ENCODE assay signal across 8 cellular contexts in the genomic region with DNA sequence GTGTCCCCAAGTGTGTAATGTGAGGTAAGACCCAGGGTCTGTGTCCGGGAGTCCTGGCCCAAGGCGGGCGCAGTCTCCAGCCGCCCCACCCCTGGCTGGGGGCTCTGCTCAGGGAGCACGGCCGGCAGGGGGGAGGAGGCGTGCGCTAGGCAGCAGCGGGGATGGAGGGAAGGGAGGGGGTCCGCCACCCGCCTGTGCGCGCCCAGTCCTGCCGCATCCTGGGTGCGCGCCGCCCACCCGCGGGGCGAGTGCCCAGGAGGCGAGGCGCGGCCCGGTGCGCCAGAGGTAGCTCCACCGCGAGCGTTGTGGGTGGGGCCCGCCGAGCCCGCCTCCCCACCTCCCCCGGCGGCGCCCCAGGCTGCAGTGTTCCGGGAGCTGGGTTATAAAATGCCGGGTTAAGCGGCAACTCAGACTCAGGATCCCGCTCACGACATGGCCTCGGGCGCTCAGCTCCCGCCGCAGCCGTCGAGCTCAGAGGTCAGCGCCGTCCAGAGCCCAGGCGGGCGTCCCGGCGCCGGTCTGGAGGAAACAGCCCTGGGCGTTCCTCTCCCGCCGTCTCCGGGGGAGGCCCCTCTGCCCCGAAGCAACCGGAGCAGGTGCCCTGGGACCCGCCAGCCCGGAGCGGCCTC. TPM values are rescaled to one million over a fixed set of nuclear protein-coding genes. Genes with fewer than 3 reads are reported as not detected.
DNase-seq lines count a peak whose midpoint lies in the region; ATAC-seq and TF ChIP-seq lines count a peak whose summit lies in the region.

A gene with protein sequence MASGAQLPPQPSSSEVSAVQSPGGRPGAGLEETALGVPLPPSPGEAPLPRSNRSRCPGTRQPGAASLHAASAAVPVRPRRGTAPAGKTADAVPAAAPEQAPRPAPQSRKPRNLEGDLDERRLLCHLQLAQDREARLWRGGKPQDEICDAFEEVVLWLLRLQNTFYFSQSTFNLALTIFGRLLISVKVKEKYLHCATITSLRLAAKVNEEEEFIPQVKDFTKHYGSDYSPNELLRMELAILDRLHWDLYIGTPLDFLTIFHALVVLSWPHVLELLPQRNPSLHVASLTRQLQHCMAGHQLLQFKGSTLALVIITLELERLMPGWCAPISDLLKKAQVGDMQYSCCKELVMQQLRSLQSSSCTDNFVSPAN (plus strand): TSS at position 363 of the 629 bp plus-strand sequence. CDS start 70 bp downstream, at position 433.

- no CpG with 5 or more reads among the region's 61 CpGs for whole genome bisulfite sequencing in trophoblast cell (ENCODE audit: extremely low coverage, insufficient coverage, insufficient read length)
- under 1% methylated on average over 61 of the region's 61 CpGs for WGBS in urinary bladder

- ATAC-seq in GM21360 (IDR thresholded peaks at IDR 0.05; ENCODE audit: unreplicated experiment) = no peak

- H3K79me1 ChIP-seq in trophoblast cell (ENCODE audit: low read length) = peaks cover 22% of the 10 kb centered on the region

- no peak within 1 kb of the TSS for H3K23ac ChIP-seq in trophoblast cell (ENCODE audit: low read length)

- peaks cover 4% of the 10 kb centered on the region for H3K9me3 ChIP-seq in trophoblast cell (ENCODE audit: insufficient read depth, low read depth, low read length)

- H3K18ac ChIP-seq in trophoblast cell (ENCODE audit: low read length) = peak within 1 kb of the TSS; percentile 98

- peak; percentile 58 for TF ChIP-seq POLR2A in GM18526 (IDR thresholded peaks at IDR 0.05; ENCODE audit: extremely low read depth, insufficient read length)

- peak within 1 kb of the TSS; percentile 98 for H4K91ac ChIP-seq in trophoblast cell (ENCODE audit: low read depth, low read length)

- peaks cover 10% of the 10 kb centered on the region for H3K79me2 ChIP-seq in trophoblast cell (ENCODE audit: control insufficient read depth, insufficient read depth, low read length, poor library complexity)

- TF ChIP-seq CTCF in fibroblast of pulmonary artery (IDR thresholded peaks at IDR 0.05; ENCODE audit: low read length, missing control alignments) = no peak

- peak within 1 kb of the TSS; percentile 50 for H3K9ac ChIP-seq in trophoblast cell (ENCODE audit: low read length)

- peak within 1 kb of the TSS; percentile 87 for H2BK5ac ChIP-seq in trophoblast cell (ENCODE audit: low read depth, low read length, poor library complexity)

- peaks cover 5 to 7% of the 10 kb centered on the region in 2 experiments for H3K36me3 ChIP-seq in trophoblast cell (ENCODE audit: control insufficient read depth in 1 of 2, insufficient read depth in 2 of 2, low read length in 2 of 2)
- no peaks in the 10 kb centered on the region for H3K36me3 ChIP-seq in urinary bladder (ENCODE audit: insufficient read depth)

- H3K27me3 ChIP-seq in trophoblast cell (ENCODE audit: insufficient read depth, low read length) = no peaks in the 10 kb centered on the region

- H3K14ac ChIP-seq in trophoblast cell (ENCODE audit: low read length) = peak within 1 kb of the TSS; percentile 94

- H2BK12ac ChIP-seq in trophoblast cell (ENCODE audit: low read length) = peak within 1 kb of the TSS; percentile 99

- H4K12ac ChIP-seq in trophoblast cell (ENCODE audit: low read depth, low read length) = peak within 1 kb of the TSS; percentile 99

- peak within 1 kb of the TSS; percentile 85 for H3K4me2 ChIP-seq in trophoblast cell (ENCODE audit: low read length)

- peak within 1 kb of the TSS; percentile 83 for H4K8ac ChIP-seq in trophoblast cell (ENCODE audit: low read depth, low read length)

- H2AFZ ChIP-seq in trophoblast cell (ENCODE audit: insufficient read depth, low read length, poor library complexity) = peak within 1 kb of the TSS; percentile 96

- peak within 1 kb of the TSS; percentile 86 for H3K27ac ChIP-seq in trophoblast cell (ENCODE audit: low read depth, low read length)
- H3K27ac ChIP-seq in urinary bladder (ENCODE audit: low read depth) = no peak within 1 kb of the TSS

- peak within 1 kb of the TSS; percentile 99 for H2BK120ac ChIP-seq in trophoblast cell (ENCODE audit: insufficient read depth, low read length, poor library complexity)

- H3K4me3 ChIP-seq in fibroblast of pulmonary artery (replicated peaks; ENCODE audit: low read depth, low read length) (peak within 1 kb of the TSS; percentile 24), trophoblast cell (ENCODE audit: low read depth, low read length) (peak within 1 kb of the TSS; percentile 69), urinary bladder (ENCODE audit: low read depth, low read length) (peak within 1 kb of the TSS; percentile 39)

- DNase-seq in HuH-7 (ENCODE audit: low spot score) = peak; percentile 80
- DNase-seq in activated T-cell treated with anti-CD3 and anti-CD28 coated beads, Interleukin-2, amount 50 U/mL, for 1 hour = peak; percentile 79
- no peak for DNase-seq in fibroblast of pulmonary artery (ENCODE audit: low read depth)
- DNase-seq in trophoblast cell = peak; percentile 69 to 82
- DNase-seq in HK-2 (ENCODE audit: unreplicated experiment) = no peak

- H3K4ac ChIP-seq in trophoblast cell (ENCODE audit: low read depth, low read length) = peak within 1 kb of the TSS; percentile 94

- peak within 1 kb of the TSS; percentile 66 for H2AK5ac ChIP-seq in trophoblast cell (ENCODE audit: low read length)

- peaks cover 15 to 17% of the 10 kb centered on the region in 2 experiments for H3K4me1 ChIP-seq in trophoblast cell (ENCODE audit: control insufficient read depth in 1 of 2, insufficient read depth in 2 of 2, low read length in 2 of 2)
- H3K4me1 ChIP-seq in urinary bladder (ENCODE audit: insufficient read depth) = peaks cover 3% of the 10 kb centered on the region

RNA-seq across cellular contexts. Expression of the gene that starts here (rescaled TPM):
- 4.6 and 5.5 TPM in 2 replicates for polyA plus RNA-seq in trophoblast cell (2013)
- 1.9 TPM for total RNA-seq in urinary bladder
- 1.4 TPM for polyA plus RNA-seq in urinary bladder

Comparison
In these comparisons a context has a peak if more than half of its experiments do, and no peak if none do; other contexts are left out.
1. DNase-seq: peak in HuH-7 (single experiment), activated T-cell treated with anti-CD3 and anti-CD28 coated beads, Interleukin-2, amount 50 U/mL, for 1 hour (single experiment) and trophoblast cell (2 of 2); none in fibroblast of pulmonary artery (single experiment) and HK-2 (single experiment).
2. Peak in every context shown above with its lines, with median percentiles within 50 percentile points of each other: H3K4me3 ChIP-seq.